In genomic region chr1:204456826-204457361, GRCh38 we compare ENCODE assay signal across 1 cellular context.
TF ChIP-seq lines count a peak whose summit lies in the region.

No MANE protein-coding gene starts in this region.

TF ChIP-seq in K562, 482 proteins besides CTCF, POLR2A, EP300 and RAD21 (continues in another document):
- TF ChIP-seq ETV6 (IDR thresholded peaks at IDR 0.05; ENCODE audit: borderline replicate concordance in 1 of 2, low read depth in 2 of 2, low read length in 1 of 2) (no peak), ETV6 (CRISPR knock-in tag; IDR thresholded peaks at IDR 0.05; ENCODE audit: borderline replicate concordance) (no peak), ZNF639 (CRISPR knock-in tag; conservative IDR thresholded peaks at IDR 0.05 in 1 of 2, IDR thresholded peaks at IDR 0.05 in 1 of 2) (no peak), HDAC1 (IDR thresholded peaks at IDR 0.05) (no peak), ZNF274 (IDR thresholded peaks at IDR 0.05; ENCODE audit: borderline replicate concordance, low read depth, low read length) (no peak), SAP30 (IDR thresholded peaks at IDR 0.05; ENCODE audit: borderline replicate concordance, insufficient read depth, low read depth, low read length, poor library complexity, severe bottlenecking) (no peak), ZNF133 (CRISPR knock-in tag; IDR thresholded peaks at IDR 0.05) (no peak), PHF21A (IDR thresholded peaks at IDR 0.05; ENCODE audit: borderline replicate concordance, low read depth) (peak; percentile 71; the same call in 1 of the 2 replicates), GTF2A2 (tag; IDR thresholded peaks at IDR 0.05) (no peak), PHF20 (IDR thresholded peaks at IDR 0.05; ENCODE audit: partially characterized antibody) (no peak), PKNOX1 (IDR thresholded peaks at IDR 0.05) (peak; percentile 24; the same call in 1 of the 2 replicates), HBP1 (CRISPR knock-in tag; IDR thresholded peaks at IDR 0.05) (0 out of 2 replicates have a peak, but pooled peaks have one; percentile 34), NR4A1 (CRISPR knock-in tag; IDR thresholded peaks at IDR 0.05) (no peak), NR4A1 (tag; IDR thresholded peaks at IDR 0.05) (no peak), BRD4 (IDR thresholded peaks at IDR 0.05) (no peak), SLC30A9 (CRISPR knock-in tag; IDR thresholded peaks at IDR 0.05) (no peak), NEUROD1 (IDR thresholded peaks at IDR 0.05; ENCODE audit: borderline replicate concordance, low read depth, low read length, partially characterized antibody) (no peak), TEAD2 (tag; IDR thresholded peaks at IDR 0.05) (no peak), PTBP1 (IDR thresholded peaks at IDR 0.05; ENCODE audit: low read depth, low read length) (no peak), JUND (IDR thresholded peaks at IDR 0.05; ENCODE audit: borderline replicate concordance, low read depth, low read length) (no peak), JUND (tag; IDR thresholded peaks at IDR 0.05; ENCODE audit: borderline replicate concordance, low read depth, low read length) (no peak), ILF3 (IDR thresholded peaks at IDR 0.05; ENCODE audit: borderline replicate concordance) (no peak), MAFF (IDR thresholded peaks at IDR 0.05; ENCODE audit: low read length) (no peak), ELF2 (CRISPR knock-in tag; IDR thresholded peaks at IDR 0.05) (no peak), U2AF2 (optimal IDR thresholded peaks at IDR 0.05; ENCODE audit: low read depth, low read length) (no peak), ZNF318 (IDR thresholded peaks at IDR 0.05; ENCODE audit: borderline replicate concordance in 1 of 2, low read depth in 1 of 2) (no peak), NBN (IDR thresholded peaks at IDR 0.05; ENCODE audit: low read depth) (no peak), HMG20A (CRISPR knock-in tag; conservative IDR thresholded peaks at IDR 0.05) (no peak), E2F3 (CRISPR knock-in tag; IDR thresholded peaks at IDR 0.05) (0 out of 2 replicates have a peak, but pooled peaks have one; percentile 24), MEIS2 (IDR thresholded peaks at IDR 0.05; ENCODE audit: partially characterized antibody) (peak; percentile 40), ZNF347 (CRISPR knock-in tag; IDR thresholded peaks at IDR 0.05; ENCODE audit: low read depth) (no peak), HDAC8 (tag; IDR thresholded peaks at IDR 0.05) (no peak)
- TF ChIP-seq, protein P1, sequence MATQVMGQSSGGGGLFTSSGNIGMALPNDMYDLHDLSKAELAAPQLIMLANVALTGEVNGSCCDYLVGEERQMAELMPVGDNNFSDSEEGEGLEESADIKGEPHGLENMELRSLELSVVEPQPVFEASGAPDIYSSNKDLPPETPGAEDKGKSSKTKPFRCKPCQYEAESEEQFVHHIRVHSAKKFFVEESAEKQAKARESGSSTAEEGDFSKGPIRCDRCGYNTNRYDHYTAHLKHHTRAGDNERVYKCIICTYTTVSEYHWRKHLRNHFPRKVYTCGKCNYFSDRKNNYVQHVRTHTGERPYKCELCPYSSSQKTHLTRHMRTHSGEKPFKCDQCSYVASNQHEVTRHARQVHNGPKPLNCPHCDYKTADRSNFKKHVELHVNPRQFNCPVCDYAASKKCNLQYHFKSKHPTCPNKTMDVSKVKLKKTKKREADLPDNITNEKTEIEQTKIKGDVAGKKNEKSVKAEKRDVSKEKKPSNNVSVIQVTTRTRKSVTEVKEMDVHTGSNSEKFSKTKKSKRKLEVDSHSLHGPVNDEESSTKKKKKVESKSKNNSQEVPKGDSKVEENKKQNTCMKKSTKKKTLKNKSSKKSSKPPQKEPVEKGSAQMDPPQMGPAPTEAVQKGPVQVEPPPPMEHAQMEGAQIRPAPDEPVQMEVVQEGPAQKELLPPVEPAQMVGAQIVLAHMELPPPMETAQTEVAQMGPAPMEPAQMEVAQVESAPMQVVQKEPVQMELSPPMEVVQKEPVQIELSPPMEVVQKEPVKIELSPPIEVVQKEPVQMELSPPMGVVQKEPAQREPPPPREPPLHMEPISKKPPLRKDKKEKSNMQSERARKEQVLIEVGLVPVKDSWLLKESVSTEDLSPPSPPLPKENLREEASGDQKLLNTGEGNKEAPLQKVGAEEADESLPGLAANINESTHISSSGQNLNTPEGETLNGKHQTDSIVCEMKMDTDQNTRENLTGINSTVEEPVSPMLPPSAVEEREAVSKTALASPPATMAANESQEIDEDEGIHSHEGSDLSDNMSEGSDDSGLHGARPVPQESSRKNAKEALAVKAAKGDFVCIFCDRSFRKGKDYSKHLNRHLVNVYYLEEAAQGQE (CRISPR knock-in tag; IDR thresholded peaks at IDR 0.05; ENCODE audit: low read depth), result no peak
- TF ChIP-seq, protein P2, sequence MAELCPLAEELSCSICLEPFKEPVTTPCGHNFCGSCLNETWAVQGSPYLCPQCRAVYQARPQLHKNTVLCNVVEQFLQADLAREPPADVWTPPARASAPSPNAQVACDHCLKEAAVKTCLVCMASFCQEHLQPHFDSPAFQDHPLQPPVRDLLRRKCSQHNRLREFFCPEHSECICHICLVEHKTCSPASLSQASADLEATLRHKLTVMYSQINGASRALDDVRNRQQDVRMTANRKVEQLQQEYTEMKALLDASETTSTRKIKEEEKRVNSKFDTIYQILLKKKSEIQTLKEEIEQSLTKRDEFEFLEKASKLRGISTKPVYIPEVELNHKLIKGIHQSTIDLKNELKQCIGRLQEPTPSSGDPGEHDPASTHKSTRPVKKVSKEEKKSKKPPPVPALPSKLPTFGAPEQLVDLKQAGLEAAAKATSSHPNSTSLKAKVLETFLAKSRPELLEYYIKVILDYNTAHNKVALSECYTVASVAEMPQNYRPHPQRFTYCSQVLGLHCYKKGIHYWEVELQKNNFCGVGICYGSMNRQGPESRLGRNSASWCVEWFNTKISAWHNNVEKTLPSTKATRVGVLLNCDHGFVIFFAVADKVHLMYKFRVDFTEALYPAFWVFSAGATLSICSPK (IDR thresholded peaks at IDR 0.05; ENCODE audit: borderline replicate concordance), result no peak
- TF ChIP-seq, protein P3, sequence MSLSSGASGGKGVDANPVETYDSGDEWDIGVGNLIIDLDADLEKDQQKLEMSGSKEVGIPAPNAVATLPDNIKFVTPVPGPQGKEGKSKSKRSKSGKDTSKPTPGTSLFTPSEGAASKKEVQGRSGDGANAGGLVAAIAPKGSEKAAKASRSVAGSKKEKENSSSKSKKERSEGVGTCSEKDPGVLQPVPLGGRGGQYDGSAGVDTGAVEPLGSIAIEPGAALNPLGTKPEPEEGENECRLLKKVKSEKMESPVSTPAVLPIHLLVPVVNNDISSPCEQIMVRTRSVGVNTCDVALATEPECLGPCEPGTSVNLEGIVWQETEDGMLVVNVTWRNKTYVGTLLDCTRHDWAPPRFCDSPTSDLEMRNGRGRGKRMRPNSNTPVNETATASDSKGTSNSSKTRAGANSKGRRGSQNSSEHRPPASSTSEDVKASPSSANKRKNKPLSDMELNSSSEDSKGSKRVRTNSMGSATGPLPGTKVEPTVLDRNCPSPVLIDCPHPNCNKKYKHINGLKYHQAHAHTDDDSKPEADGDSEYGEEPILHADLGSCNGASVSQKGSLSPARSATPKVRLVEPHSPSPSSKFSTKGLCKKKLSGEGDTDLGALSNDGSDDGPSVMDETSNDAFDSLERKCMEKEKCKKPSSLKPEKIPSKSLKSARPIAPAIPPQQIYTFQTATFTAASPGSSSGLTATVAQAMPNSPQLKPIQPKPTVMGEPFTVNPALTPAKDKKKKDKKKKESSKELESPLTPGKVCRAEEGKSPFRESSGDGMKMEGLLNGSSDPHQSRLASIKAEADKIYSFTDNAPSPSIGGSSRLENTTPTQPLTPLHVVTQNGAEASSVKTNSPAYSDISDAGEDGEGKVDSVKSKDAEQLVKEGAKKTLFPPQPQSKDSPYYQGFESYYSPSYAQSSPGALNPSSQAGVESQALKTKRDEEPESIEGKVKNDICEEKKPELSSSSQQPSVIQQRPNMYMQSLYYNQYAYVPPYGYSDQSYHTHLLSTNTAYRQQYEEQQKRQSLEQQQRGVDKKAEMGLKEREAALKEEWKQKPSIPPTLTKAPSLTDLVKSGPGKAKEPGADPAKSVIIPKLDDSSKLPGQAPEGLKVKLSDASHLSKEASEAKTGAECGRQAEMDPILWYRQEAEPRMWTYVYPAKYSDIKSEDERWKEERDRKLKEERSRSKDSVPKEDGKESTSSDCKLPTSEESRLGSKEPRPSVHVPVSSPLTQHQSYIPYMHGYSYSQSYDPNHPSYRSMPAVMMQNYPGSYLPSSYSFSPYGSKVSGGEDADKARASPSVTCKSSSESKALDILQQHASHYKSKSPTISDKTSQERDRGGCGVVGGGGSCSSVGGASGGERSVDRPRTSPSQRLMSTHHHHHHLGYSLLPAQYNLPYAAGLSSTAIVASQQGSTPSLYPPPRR (CRISPR knock-in tag; IDR thresholded peaks at IDR 0.05; ENCODE audit: borderline replicate concordance), result no peak
